In genomic region chr4:41269682-41270081, GRCh38 we compare ENCODE assay signal across 32 cellular contexts. TPM values are rescaled to one million over a fixed set of nuclear protein-coding genes. Genes with fewer than 3 reads are reported as not detected.
"Had no signal": no experiment of that assay in that cellular context is flagged by ENCODE, and none has a peak within 500 bp of the region (broad histone marks: within the 10 kb centered on the region; RNA-seq: fewer than 3 reads in every experiment).

No MANE protein-coding gene starts in this region.

- H3K9me3 ChIP-seq: ascending aorta, breast epithelium, colonic mucosa, esophagus squamous epithelium, gastroesophageal sphincter had no signal

- H3K4me1 ChIP-seq: ascending aorta, breast epithelium, colonic mucosa, esophagus squamous epithelium, gastroesophageal sphincter, heart right ventricle had no signal

- H3K27ac Mint-ChIP-seq: activated CD4-positive, alpha-beta memory T cell treated with anti-CD3 and anti-CD28 coated beads, Interleukin-2, amount 10 ng/mL, durations not matched to agents 7 days and 5 days; activated CD4-positive, alpha-beta T cell treated with anti-CD3 and anti-CD28 coated beads for 36 hours; activated CD4-positive, alpha-beta T cell treated with anti-CD3 and anti-CD28 coated beads, Interleukin-2, amount 10 ng/mL, durations not matched to agents 7 days and 5 days; activated naive CD4-positive, alpha-beta T cell treated with anti-CD3 and anti-CD28 coated beads, Interleukin-2, amount 10 ng/mL, durations not matched to agents 7 days and 5 days; activated naive CD4-positive, alpha-beta T cell treated with anti-CD3 and anti-CD28 coated beads, Interleukin-2, amount 50 U/mL, for 72 hours; activated naive CD8-positive, alpha-beta T cell treated with anti-CD3 and anti-CD28 coated beads, Interleukin-2, amount 10 ng/mL, durations not matched to agents 7 days and 5 days; activated T-cell treated with anti-CD3 and anti-CD28 coated beads, Interleukin-2, amount 50 U/mL, for 24 hours; activated T-cell treated with anti-CD3 and anti-CD28 coated beads, Interleukin-2, amount 50 U/mL, for 72 hours; T-helper 17 cell; T-helper 2 cell treated with Interferon-gamma antibody and Interleukin-4, amounts not matched to agents 5 μg/mL and 100 μg/mL, for 36 hours had no signal

- H3K36me3 Mint-ChIP-seq: activated naive CD4-positive, alpha-beta T cell treated with anti-CD3 and anti-CD28 coated beads, Interleukin-2, amount 10 ng/mL, durations not matched to agents 7 days and 5 days; activated naive CD8-positive, alpha-beta T cell treated with anti-CD3 and anti-CD28 coated beads, Interleukin-2, amount 10 ng/mL, durations not matched to agents 7 days and 5 days had no signal

- H3K9me3 Mint-ChIP-seq: activated CD4-positive, alpha-beta memory T cell treated with anti-CD3 and anti-CD28 coated beads, Interleukin-2, amount 10 ng/mL, durations not matched to agents 7 days and 5 days; activated CD4-positive, alpha-beta T cell treated with anti-CD3 and anti-CD28 coated beads, Interleukin-2, amount 10 ng/mL, durations not matched to agents 7 days and 5 days; activated naive CD4-positive, alpha-beta T cell treated with anti-CD3 and anti-CD28 coated beads, Interleukin-2, amount 10 ng/mL, durations not matched to agents 7 days and 5 days; activated naive CD4-positive, alpha-beta T cell treated with anti-CD3 and anti-CD28 coated beads, Interleukin-2, amount 50 U/mL, for 72 hours; activated naive CD8-positive, alpha-beta T cell treated with anti-CD3 and anti-CD28 coated beads, Interleukin-2, amount 10 ng/mL, durations not matched to agents 7 days and 5 days; activated T-cell treated with anti-CD3 and anti-CD28 coated beads, Interleukin-2, amount 50 U/mL, for 24 hours; activated T-cell treated with anti-CD3 and anti-CD28 coated beads, Interleukin-2, amount 50 U/mL, for 72 hours; T-helper 2 cell treated with Interferon-gamma antibody and Interleukin-4, amounts not matched to agents 5 μg/mL and 100 μg/mL, for 36 hours had no signal

- H3K4me1 Mint-ChIP-seq: activated CD4-positive, alpha-beta memory T cell treated with anti-CD3 and anti-CD28 coated beads, Interleukin-2, amount 10 ng/mL, durations not matched to agents 7 days and 5 days; activated CD4-positive, alpha-beta T cell treated with anti-CD3 and anti-CD28 coated beads for 36 hours; activated CD4-positive, alpha-beta T cell treated with anti-CD3 and anti-CD28 coated beads, Interleukin-2, amount 10 ng/mL, durations not matched to agents 7 days and 5 days; activated naive CD4-positive, alpha-beta T cell treated with anti-CD3 and anti-CD28 coated beads, Interleukin-2, amount 10 ng/mL, durations not matched to agents 7 days and 5 days; activated naive CD8-positive, alpha-beta T cell treated with anti-CD3 and anti-CD28 coated beads, Interleukin-2, amount 10 ng/mL, durations not matched to agents 7 days and 5 days; T-helper 17 cell had no signal

- H3K4me3 ChIP-seq: ascending aorta, breast epithelium, cardiac muscle cell, colonic mucosa, esophagus squamous epithelium, gastroesophageal sphincter, heart right ventricle had no signal

- H3K27me3 Mint-ChIP-seq: activated CD4-positive, alpha-beta T cell treated with anti-CD3 and anti-CD28 coated beads, Interleukin-2, amount 10 ng/mL, durations not matched to agents 7 days and 5 days; activated naive CD4-positive, alpha-beta T cell treated with anti-CD3 and anti-CD28 coated beads, Interleukin-2, amount 10 ng/mL, durations not matched to agents 7 days and 5 days; brain had no signal

- DNase-seq: activated CD4-positive, alpha-beta memory T cell treated with anti-CD3 and anti-CD28 coated beads, Interleukin-2, amount 10 ng/mL, durations not matched to agents 7 days and 5 days; activated CD4-positive, alpha-beta T cell treated with anti-CD3 and anti-CD28 coated beads for 36 hours; activated CD4-positive, alpha-beta T cell treated with anti-CD3 and anti-CD28 coated beads, Interleukin-2, amount 10 ng/mL, durations not matched to agents 7 days and 5 days; activated CD4-positive, alpha-beta T cell treated with anti-CD3 and anti-CD28 coated beads, Interleukin-2, amount 50 U/mL, for 4 hours; activated CD4-positive, CD25-positive, alpha-beta regulatory T cell; activated CD4-positive, CD25-positive, alpha-beta regulatory T cell treated with anti-CD3 and anti-CD28 coated beads, Interleukin-2, amount 50 U/mL, for 72 hours; activated CD8-positive, alpha-beta memory T cell treated with anti-CD3 and anti-CD28 coated beads, Interleukin-2, amount 50 U/mL, for 48 hours; activated gamma-delta T cell; activated naive CD4-positive, alpha-beta T cell; activated naive CD4-positive, alpha-beta T cell treated with anti-CD3 and anti-CD28 coated beads, Interleukin-2, amount 10 ng/mL, durations not matched to agents 7 days and 5 days; activated naive CD8-positive, alpha-beta T cell treated with anti-CD3 and anti-CD28 coated beads, Interleukin-2, amount 10 ng/mL, durations not matched to agents 7 days and 5 days; activated T-cell treated with anti-CD3 and anti-CD28 coated beads for 4 hours; activated T-cell treated with anti-CD3 and anti-CD28 coated beads, Interleukin-2, amount 50 U/mL, for 24 hours; activated T-cell treated with anti-CD3 and anti-CD28 coated beads, Interleukin-2, amount 50 U/mL, for 72 hours; central memory CD4-positive, alpha-beta T cell; cerebellar nuclear complex; colonic mucosa; effector CD8-positive, alpha-beta T cell; esophagus squamous epithelium; foreskin melanocyte; heart right ventricle; T-helper 17 cell; T1000; WERI-Rb-1 had no signal

- H3K27me3 ChIP-seq: ascending aorta, breast epithelium, cardiac muscle cell, colonic mucosa, esophagus squamous epithelium, gastroesophageal sphincter, heart right ventricle had no signal

- H3K36me3 ChIP-seq: ascending aorta, breast epithelium, cardiac muscle cell, colonic mucosa, esophagus squamous epithelium, gastroesophageal sphincter had no signal

- H3K27ac ChIP-seq: ascending aorta, breast epithelium, cardiac muscle cell, colonic mucosa, epithelial cell of prostate, esophagus squamous epithelium, gastroesophageal sphincter, heart right ventricle, WERI-Rb-1 had no signal

- H3K4me3 Mint-ChIP-seq: activated CD4-positive, alpha-beta memory T cell treated with anti-CD3 and anti-CD28 coated beads, Interleukin-2, amount 10 ng/mL, durations not matched to agents 7 days and 5 days; activated CD4-positive, alpha-beta T cell treated with anti-CD3 and anti-CD28 coated beads for 36 hours; activated CD4-positive, alpha-beta T cell treated with anti-CD3 and anti-CD28 coated beads, Interleukin-2, amount 10 ng/mL, durations not matched to agents 7 days and 5 days; activated naive CD4-positive, alpha-beta T cell treated with anti-CD3 and anti-CD28 coated beads, Interleukin-2, amount 10 ng/mL, durations not matched to agents 7 days and 5 days; activated naive CD8-positive, alpha-beta T cell treated with anti-CD3 and anti-CD28 coated beads, Interleukin-2, amount 10 ng/mL, durations not matched to agents 7 days and 5 days; activated T-cell treated with anti-CD3 and anti-CD28 coated beads, Interleukin-2, amount 50 U/mL, for 24 hours; activated T-cell treated with anti-CD3 and anti-CD28 coated beads, Interleukin-2, amount 50 U/mL, for 72 hours; brain; T-helper 17 cell; T-helper 2 cell treated with Interferon-gamma antibody and Interleukin-4, amounts not matched to agents 5 μg/mL and 100 μg/mL, for 36 hours had no signal

- ATAC-seq: activated CD4-positive, alpha-beta T cell treated with anti-CD3 and anti-CD28 coated beads for 36 hours; activated naive CD4-positive, alpha-beta T cell treated with anti-CD3 and anti-CD28 coated beads, Interleukin-2, amount 50 U/mL, for 72 hours; activated T-cell treated with anti-CD3 and anti-CD28 coated beads, Interleukin-2, amount 50 U/mL, for 72 hours; gastroesophageal sphincter; heart right ventricle; T-helper 17 cell had no signal

RNA-seq across cellular contexts. Expression of gene UCHL1, which starts 13.0 kb away (rescaled TPM):
- total RNA-seq: activated CD4-positive, alpha-beta memory T cell treated with anti-CD3 and anti-CD28 coated beads, Interleukin-2, amount 10 ng/mL, durations not matched to agents 7 days and 5 days; activated CD4-positive, alpha-beta T cell treated with anti-CD3 and anti-CD28 coated beads, Interleukin-2, amount 10 ng/mL, durations not matched to agents 7 days and 5 days; T-helper 17 cell had no signal
